17 cellular contexts compared by ENCODE assay signal in genomic region chr2:220227272-220227920, GRCh38.
DNase-seq lines count a peak whose midpoint lies in the region; ATAC-seq, FAIRE-seq and TF ChIP-seq lines count a peak whose summit lies in the region.
"Had no signal": no experiment of that assay in that cellular context is flagged by ENCODE, and none has a peak within 500 bp of the region (broad histone marks: within the 10 kb centered on the region; RNA-seq: fewer than 3 reads in every experiment).

No MANE protein-coding gene starts in this region.

- intact Hi-C loops in naive thymus-derived CD4-positive, alpha-beta T cell (cut with micrococcal nuclease), result no loop called here

- H3K27ac ChIP-seq in ACC112 (ENCODE audit: low read depth, low read length), result peak overlapping the region; percentile 58
- no peak overlapping the region for H3K27ac ChIP-seq in naive thymus-derived CD4-positive, alpha-beta T cell (ENCODE audit: low read depth, low read length)
- H3K27ac ChIP-seq in suprapubic skin, result no peak overlapping the region
- H3K27ac ChIP-seq: epithelial cell of prostate, neutrophil had no signal

- no peaks in the 10 kb centered on the region for H3K27me3 ChIP-seq in ACC112 (ENCODE audit: insufficient read depth, low read length)
- no peaks in the 10 kb centered on the region for H3K27me3 ChIP-seq in adipocyte (replicated peaks; ENCODE audit: control insufficient read depth, insufficient read depth, low read length)
- H3K27me3 ChIP-seq in naive thymus-derived CD4-positive, alpha-beta T cell (ENCODE audit: control insufficient read depth in 2 of 2, insufficient read depth in 2 of 2, low read length in 2 of 2), result no peaks in the 10 kb centered on the region
- no peaks in the 10 kb centered on the region for H3K27me3 ChIP-seq in suprapubic skin
- H3K27me3 ChIP-seq: neutrophil had no signal

- H3K9ac ChIP-seq in adipocyte (ENCODE audit: low read length), result peak overlapping the region; percentile 45

- 53% methylated on average over 4 of the region's 4 CpGs for WGBS in suprapubic skin

- POLR2A ChIA-PET in naive thymus-derived CD4-positive, alpha-beta T cell (lab: Charles Lee), result no interaction called here

- no peak for TF ChIP-seq POLR2A in H54 (IDR thresholded peaks at IDR 0.05; ENCODE audit: low read depth, low read length)
- no peak for TF ChIP-seq POLR2A in suprapubic skin (IDR thresholded peaks at IDR 0.05)

- H3K36me3 Mint-ChIP-seq in naive thymus-derived CD4-positive, alpha-beta T cell, result no peaks in the 10 kb centered on the region

- H3K79me2 ChIP-seq in ACC112 (ENCODE audit: control insufficient read depth, insufficient read depth, low read length, unreplicated experiment), result no peaks in the 10 kb centered on the region

- no peak for ATAC-seq in naive thymus-derived CD4-positive, alpha-beta T cell
- no peak for ATAC-seq in GM19467 (IDR thresholded peaks at IDR 0.05; ENCODE audit: unreplicated experiment)
- ATAC-seq: GM12878 had no signal

- H3K4me3 ChIP-seq in ACC112 (ENCODE audit: low read depth, low read length), result no peak overlapping the region
- no peak overlapping the region for H3K4me3 ChIP-seq in adipocyte (ENCODE audit: low read length)
- H3K4me3 ChIP-seq in naive thymus-derived CD4-positive, alpha-beta T cell (ENCODE audit: low read length), result no peak overlapping the region
- no peak overlapping the region for H3K4me3 ChIP-seq in suprapubic skin
- H3K4me3 ChIP-seq: GM12878, lung had no signal

- CTCF ChIA-PET in naive thymus-derived CD4-positive, alpha-beta T cell (lab: Charles Lee), result no interaction called here

- no peak for TF ChIP-seq CTCF in suprapubic skin (IDR thresholded peaks at IDR 0.05)

- no peak overlapping the region for H3K27ac Mint-ChIP-seq in naive thymus-derived CD4-positive, alpha-beta T cell
- H3K27ac Mint-ChIP-seq: activated naive CD4-positive, alpha-beta T cell treated with anti-CD3 and anti-CD28 coated beads for 36 hours had no signal

- H3K4me3 Mint-ChIP-seq in naive thymus-derived CD4-positive, alpha-beta T cell, result no peak overlapping the region
- H3K4me3 Mint-ChIP-seq: activated naive CD4-positive, alpha-beta T cell treated with anti-CD3 and anti-CD28 coated beads for 36 hours had no signal

- H3K27me3 Mint-ChIP-seq in naive thymus-derived CD4-positive, alpha-beta T cell, result peaks cover 0 to 5% (median 0%) of the 10 kb centered on the region in 5 donors

- no peaks in the 10 kb centered on the region for H3K36me3 ChIP-seq in ACC112 (ENCODE audit: insufficient read depth, low read length)
- H3K36me3 ChIP-seq in adipocyte (ENCODE audit: control insufficient read depth, insufficient read depth, low read length, severe bottlenecking), result no peaks in the 10 kb centered on the region
- H3K36me3 ChIP-seq in naive thymus-derived CD4-positive, alpha-beta T cell (ENCODE audit: control insufficient read depth in 2 of 3, insufficient read depth in 3 of 3, low read length in 3 of 3), result no peaks in the 10 kb centered on the region
- H3K36me3 ChIP-seq in suprapubic skin, result no peaks in the 10 kb centered on the region
- H3K36me3 ChIP-seq: neutrophil had no signal

- H3K4me1 ChIP-seq in ACC112 (ENCODE audit: control insufficient read depth, insufficient read depth, low read length, unreplicated experiment) (peaks cover 50% of the 10 kb centered on the region), adipocyte (ENCODE audit: control insufficient read depth, insufficient read depth, low read length) (peaks cover 50% of the 10 kb centered on the region), suprapubic skin (peaks cover 11% of the 10 kb centered on the region)
- H3K4me1 ChIP-seq in naive thymus-derived CD4-positive, alpha-beta T cell (ENCODE audit: control insufficient read depth in 2 of 2, insufficient read depth in 2 of 2, low read length in 2 of 2), result no peaks in the 10 kb centered on the region

- peaks cover 0 to 6% (median 0%) of the 10 kb centered on the region in 11 donors for H3K9me3 Mint-ChIP-seq in naive thymus-derived CD4-positive, alpha-beta T cell
- H3K9me3 Mint-ChIP-seq: activated naive CD4-positive, alpha-beta T cell treated with anti-CD3 and anti-CD28 coated beads for 36 hours had no signal

- no peaks in the 10 kb centered on the region for H3K9me3 ChIP-seq in adipocyte (ENCODE audit: control insufficient read depth, low read length)
- H3K9me3 ChIP-seq in naive thymus-derived CD4-positive, alpha-beta T cell (ENCODE audit: control insufficient read depth in 2 of 3, low read length in 3 of 3), result no peaks in the 10 kb centered on the region
- no peaks in the 10 kb centered on the region for H3K9me3 ChIP-seq in suprapubic skin
- H3K9me3 ChIP-seq: neutrophil had no signal

- DNase-seq in H54 (ENCODE audit: insufficient read length, low spot score), result no peak
- peak; percentile 84 for DNase-seq in adipocyte (ENCODE audit: low read depth)
- DNase-seq in iris pigment epithelial cell (ENCODE audit: low read depth), result peak; percentile 73
- DNase-seq in naive thymus-derived CD4-positive, alpha-beta T cell, result no peak
- no peak for DNase-seq in suprapubic skin (ENCODE audit: low spot score in 2 of 2)
- no peak for DNase-seq in NCI-H1417 (lab: John Stamatoyannopoulos, UW)
- DNase-seq: activated CD4-positive, CD25-positive, alpha-beta regulatory T cell; activated naive CD4-positive, alpha-beta T cell treated with anti-CD3 and anti-CD28 coated beads for 36 hours; DMS53; substantia nigra had no signal

- TF ChIP-seq EP300 in suprapubic skin (IDR thresholded peaks at IDR 0.05), result no peak

- no peaks in the 10 kb centered on the region for H3K4me1 Mint-ChIP-seq in naive thymus-derived CD4-positive, alpha-beta T cell

- no peak overlapping the region for H2AFZ ChIP-seq in ACC112 (ENCODE audit: low read length, unreplicated experiment)

- peak; percentile 60 for FAIRE-seq in H54 (lab: Jason Lieb, UNC)
- FAIRE-seq: colon, GM12878 had no signal

Comparison
In these comparisons a context has a peak if more than half of its experiments do, and no peak if none do; other contexts are left out.
1. DNase-seq: peak in adipocyte (single experiment) and iris pigment epithelial cell (single experiment); none in H54 (single experiment), naive thymus-derived CD4-positive, alpha-beta T cell (0 of 9), suprapubic skin (0 of 2) and NCI-H1417 (0 of 3).